Comparison of ENCODE assay signal across 1 cellular context in genomic region chr4:179040259-179040658, GRCh38.
TF ChIP-seq lines count a peak whose summit lies in the region.

No MANE protein-coding gene starts in this region.

TF ChIP-seq in GM23338, 12 proteins besides CTCF, POLR2A, EP300 and RAD21 (continued from another document):
- TF ChIP-seq ZNF462 (CRISPR knock-in tag; IDR thresholded peaks at IDR 0.05): no peak
- no peak for TF ChIP-seq JUNB (IDR thresholded peaks at IDR 0.05; ENCODE audit: unreplicated experiment)
- no peak for TF ChIP-seq ETS1 (IDR thresholded peaks at IDR 0.05)
- TF ChIP-seq EZH2phosphoT487 (IDR thresholded peaks at IDR 0.05; ENCODE audit: unreplicated experiment): no peak
- no peak for TF ChIP-seq ZNF331 (CRISPR knock-in tag; IDR thresholded peaks at IDR 0.05; ENCODE audit: low read depth)
- no peak for TF ChIP-seq NANOG (IDR thresholded peaks at IDR 0.05; ENCODE audit: borderline replicate concordance)
- no peak for TF ChIP-seq REST (IDR thresholded peaks at IDR 0.05; ENCODE audit: unreplicated experiment)
- no peak for TF ChIP-seq POLR2AphosphoS5 (IDR thresholded peaks at IDR 0.05; ENCODE audit: low read depth)
- no peak for TF ChIP-seq STAT1 (IDR thresholded peaks at IDR 0.05; ENCODE audit: unreplicated experiment)
- TF ChIP-seq EZH2 (IDR thresholded peaks at IDR 0.05; ENCODE audit: low read depth, unreplicated experiment): no peak
- TF ChIP-seq CREB1 (CRISPR knock-in tag; IDR thresholded peaks at IDR 0.05; ENCODE audit: low read depth): no peak
TF ChIP-seq in GM23338: peak in this region for 0.
